Comparison of ENCODE assay signal across 8 cellular contexts in the genomic region with DNA sequence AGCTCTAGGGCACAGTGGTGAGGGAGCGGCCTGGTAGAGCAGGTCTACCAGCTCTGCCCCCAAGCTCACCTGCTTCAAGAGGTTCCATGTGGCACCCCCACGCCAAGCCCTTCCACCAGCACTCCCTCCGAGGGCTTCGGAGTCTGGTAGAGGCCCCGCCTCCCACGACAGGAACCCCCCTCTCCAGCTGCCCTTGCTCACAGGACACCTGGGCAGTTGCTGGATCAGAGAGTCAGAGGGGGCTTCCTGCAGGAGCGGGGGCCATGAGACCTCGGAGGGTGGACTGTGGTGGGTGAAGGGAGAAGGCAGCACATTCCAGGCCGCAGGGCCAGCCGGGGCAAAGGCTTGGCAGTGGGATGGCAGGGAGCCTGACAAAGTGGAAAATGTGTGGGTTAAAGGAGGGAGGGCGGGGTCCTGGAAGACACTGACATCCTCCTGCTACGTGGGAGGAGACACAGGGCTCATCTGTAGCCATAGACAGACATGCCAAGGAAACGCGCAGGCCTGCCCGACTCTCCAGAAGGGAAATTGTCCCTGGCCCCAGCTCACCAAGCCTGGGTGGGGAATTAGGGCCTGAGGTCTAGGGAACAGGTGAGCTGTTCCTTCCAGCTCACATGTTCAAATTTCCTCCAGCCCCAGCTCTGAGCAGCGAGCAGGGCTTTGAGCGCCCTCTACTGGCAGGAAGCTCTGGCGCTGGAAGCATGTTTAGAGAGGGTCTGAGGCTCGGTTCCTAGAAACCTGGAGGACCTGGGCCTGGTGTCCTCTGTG.
A peak's percentile ranks its signal among the peaks of the same experiment; 100 is the strongest.
DNase-seq lines count a peak whose midpoint lies in the region; ATAC-seq, FAIRE-seq and TF ChIP-seq lines count a peak whose summit lies in the region.
"Had no signal": no experiment of that assay in that cellular context is flagged by ENCODE, and none has a peak within 500 bp of the region (broad histone marks: within the 10 kb centered on the region; RNA-seq: fewer than 3 reads in every experiment).

No MANE protein-coding gene starts in this region.

- FAIRE-seq in GM12878 (lab: Jason Lieb, UNC) = peak; percentile 94

- WGBS in GM12878 (ENCODE audit: insufficient coverage, insufficient replicate concordance, low lambda C conversion rate, missing lambda C conversion rate) = 26% methylated on average over 18 of the region's 19 CpGs

- peak; percentile 39 for ATAC-seq in GM12878
- no peak for ATAC-seq in GM18520 (IDR thresholded peaks at IDR 0.05; ENCODE audit: unreplicated experiment)
- ATAC-seq: left colon had no signal

- TF ChIP-seq EP300 in GM12878 (IDR thresholded peaks at IDR 0.05; ENCODE audit: borderline replicate concordance in 1 of 2, control insufficient read depth in 1 of 2, low read depth in 2 of 2, low read length in 2 of 2) = no peak

- no peaks in the 10 kb centered on the region for H3K9me3 ChIP-seq in GM12878 (replicated peaks; ENCODE audit: control insufficient read depth, insufficient read depth, low read length)

- no peaks in the 10 kb centered on the region for H4K20me1 ChIP-seq in GM12878 (ENCODE audit: control insufficient read depth, insufficient read depth)

- DNase-seq in NCI-H1694 treated with DMSO at 0.1 percent for 48 hours (lab: John Stamatoyannopoulos, UW) (peak; percentile 50), T-helper 9 cell (peak; percentile 81), GM12878 (ENCODE audit: low read depth, low spot score) (no peak), iPS DF 19.7 (ENCODE audit: low read depth, low spot score) (peak; percentile 59)
- DNase-seq in stimulated activated CD4-positive, alpha-beta T cell treated with anti-CD3 and anti-CD28 coated beads, Interleukin-12 subunit alpha, Interleukin-12 subunit beta, amount 100 ng/mL, for 48 hours (ENCODE audit: low read depth in 2 of 3, low spot score in 1 of 3) = peak; percentile 62 to 88 (median 76)

- no peak overlapping the region for H3K4me2 ChIP-seq in GM12878 (ENCODE audit: control insufficient read depth, insufficient read depth)

- no peaks in the 10 kb centered on the region for H3K4me1 ChIP-seq in GM12878 (ENCODE audit: control insufficient read depth, insufficient read depth, low read length)

- SMC1A ChIA-PET in GM12878 (lab: Charles Lee; ENCODE audit: uncharacterized antibody, unreplicated experiment) = interaction anchor here (0.5 to 2.2 kb wide), 7 partner anchors 16 to 477 kb away, joined by 3 to 22 read pairs (median 4); no protein-coding TSS in a partner anchor

- no peak overlapping the region for H3K4me3 ChIP-seq in GM12878

- RAD21 ChIA-PET in GM12878 (lab: Charles Lee; ENCODE audit: unreplicated experiment) = interaction anchor here (0.6 to 5.2 kb wide), 11 partner anchors 17 to 478 kb away, joined by 3 to 22 read pairs (median 4); no protein-coding TSS in a partner anchor

- no peaks in the 10 kb centered on the region for H3K36me3 ChIP-seq in GM12878 (ENCODE audit: control insufficient read depth in 2 of 2, insufficient read depth in 2 of 2, low read length in 1 of 2)

- BruUV-seq in GM12878 (replicated peaks; lab: Mats Ljungman, UMichigan) = no TSS peak

- intact Hi-C loops in GM12878 (cut with micrococcal nuclease; ENCODE audit: unreplicated experiment) = loop anchor here (1.0 kb wide), 2 partner anchors 67 to 474 kb away; no protein-coding TSS in a partner anchor

- H3K9ac ChIP-seq in GM12878 (ENCODE audit: control insufficient read depth, insufficient read depth, low read length) = no peak overlapping the region

- in situ Hi-C loops in GM12878 (cut with MboI) = loop anchor here (25.0 kb wide), 1 partner anchor 649 kb away; no protein-coding TSS in a partner anchor

- H2AFZ ChIP-seq in GM12878 (ENCODE audit: control insufficient read depth, low read depth, low read length) = no peak overlapping the region

- no peaks in the 10 kb centered on the region for H3K79me2 ChIP-seq in GM12878 (ENCODE audit: control insufficient read depth, insufficient read depth, low read length)

- CTCF ChIA-PET in GM12878 (lab: Yijun Ruan, JAX) = interaction anchor here (0.6 to 8.3 kb wide), 35 partner anchors 9 to 478 kb away, joined by 3 to 155 read pairs (median 4); a partner anchor contains a TSS

- peak; percentile 93 for TF ChIP-seq RAD21 in GM12878 (IDR thresholded peaks at IDR 0.05; ENCODE audit: insufficient read depth, low read depth, low read length)

- TF ChIP-seq POLR2A in GM12878 (IDR thresholded peaks at IDR 0.05; ENCODE audit: low read depth, low read length) = no peak

- POLR2A ChIA-PET in GM12878 (lab: Charles Lee) = interaction anchor here (0.5 to 0.9 kb wide), 4 partner anchors 110 to 478 kb away, joined by 3 read pairs; no protein-coding TSS in a partner anchor

- no peaks in the 10 kb centered on the region for H3K27me3 ChIP-seq in GM12878 (replicated peaks in 1 of 2; ENCODE audit: control insufficient read depth in 2 of 2, insufficient read depth in 2 of 2, low read length in 1 of 2)

- no peak overlapping the region for H3K27ac ChIP-seq in GM12878 (ENCODE audit: control insufficient read depth, insufficient read depth)

- TF ChIP-seq CTCF in GM12872 (IDR thresholded peaks at IDR 0.05; ENCODE audit: insufficient read depth, low read depth, low read length) (peak; percentile 99), GM12878 (IDR thresholded peaks at IDR 0.05 in 2 of 3, conservative IDR thresholded peaks at IDR 0.05 in 1 of 3; ENCODE audit: control insufficient read depth in 2 of 3, extremely low read depth in 1 of 3, insufficient read depth in 1 of 3, low read depth in 3 of 3, low read length in 3 of 3) (peak; percentile 93 to 99 (median 99))

TF ChIP-seq in GM12878, 131 proteins besides CTCF, POLR2A, EP300 and RAD21 (continues in another document):
- TF ChIP-seq SRF (IDR thresholded peaks at IDR 0.05; ENCODE audit: low read depth in 2 of 2, low read length in 2 of 2) (no peak), BHLHE40 (IDR thresholded peaks at IDR 0.05; ENCODE audit: borderline replicate concordance in 1 of 2, low read depth in 2 of 2, low read length in 1 of 2) (0 out of 4 replicates have a peak, but pooled peaks of 1 of the 2 experiments have one; percentile 7), TCF3 (IDR thresholded peaks at IDR 0.05; ENCODE audit: borderline replicate concordance, insufficient read depth, low read depth, low read length) (no peak), SMC3 (IDR thresholded peaks at IDR 0.05; ENCODE audit: borderline replicate concordance, low read length) (peak; percentile 84), ZNF24 (IDR thresholded peaks at IDR 0.05) (no peak), YY1 (IDR thresholded peaks at IDR 0.05; ENCODE audit: low read depth, low read length) (peak; percentile 47; the same call in 1 of the 2 replicates), SP1 (IDR thresholded peaks at IDR 0.05; ENCODE audit: low read depth, low read length) (peak; percentile 24), KLF5 (IDR thresholded peaks at IDR 0.05; ENCODE audit: partially characterized antibody) (no peak), MTA3 (IDR thresholded peaks at IDR 0.05; ENCODE audit: borderline replicate concordance, low read length) (no peak)
- TF ChIP-seq, protein P1, sequence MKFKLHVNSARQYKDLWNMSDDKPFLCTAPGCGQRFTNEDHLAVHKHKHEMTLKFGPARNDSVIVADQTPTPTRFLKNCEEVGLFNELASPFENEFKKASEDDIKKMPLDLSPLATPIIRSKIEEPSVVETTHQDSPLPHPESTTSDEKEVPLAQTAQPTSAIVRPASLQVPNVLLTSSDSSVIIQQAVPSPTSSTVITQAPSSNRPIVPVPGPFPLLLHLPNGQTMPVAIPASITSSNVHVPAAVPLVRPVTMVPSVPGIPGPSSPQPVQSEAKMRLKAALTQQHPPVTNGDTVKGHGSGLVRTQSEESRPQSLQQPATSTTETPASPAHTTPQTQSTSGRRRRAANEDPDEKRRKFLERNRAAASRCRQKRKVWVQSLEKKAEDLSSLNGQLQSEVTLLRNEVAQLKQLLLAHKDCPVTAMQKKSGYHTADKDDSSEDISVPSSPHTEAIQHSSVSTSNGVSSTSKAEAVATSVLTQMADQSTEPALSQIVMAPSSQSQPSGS (IDR thresholded peaks at IDR 0.05; ENCODE audit: low read length) = no peak
- TF ChIP-seq, protein P2, sequence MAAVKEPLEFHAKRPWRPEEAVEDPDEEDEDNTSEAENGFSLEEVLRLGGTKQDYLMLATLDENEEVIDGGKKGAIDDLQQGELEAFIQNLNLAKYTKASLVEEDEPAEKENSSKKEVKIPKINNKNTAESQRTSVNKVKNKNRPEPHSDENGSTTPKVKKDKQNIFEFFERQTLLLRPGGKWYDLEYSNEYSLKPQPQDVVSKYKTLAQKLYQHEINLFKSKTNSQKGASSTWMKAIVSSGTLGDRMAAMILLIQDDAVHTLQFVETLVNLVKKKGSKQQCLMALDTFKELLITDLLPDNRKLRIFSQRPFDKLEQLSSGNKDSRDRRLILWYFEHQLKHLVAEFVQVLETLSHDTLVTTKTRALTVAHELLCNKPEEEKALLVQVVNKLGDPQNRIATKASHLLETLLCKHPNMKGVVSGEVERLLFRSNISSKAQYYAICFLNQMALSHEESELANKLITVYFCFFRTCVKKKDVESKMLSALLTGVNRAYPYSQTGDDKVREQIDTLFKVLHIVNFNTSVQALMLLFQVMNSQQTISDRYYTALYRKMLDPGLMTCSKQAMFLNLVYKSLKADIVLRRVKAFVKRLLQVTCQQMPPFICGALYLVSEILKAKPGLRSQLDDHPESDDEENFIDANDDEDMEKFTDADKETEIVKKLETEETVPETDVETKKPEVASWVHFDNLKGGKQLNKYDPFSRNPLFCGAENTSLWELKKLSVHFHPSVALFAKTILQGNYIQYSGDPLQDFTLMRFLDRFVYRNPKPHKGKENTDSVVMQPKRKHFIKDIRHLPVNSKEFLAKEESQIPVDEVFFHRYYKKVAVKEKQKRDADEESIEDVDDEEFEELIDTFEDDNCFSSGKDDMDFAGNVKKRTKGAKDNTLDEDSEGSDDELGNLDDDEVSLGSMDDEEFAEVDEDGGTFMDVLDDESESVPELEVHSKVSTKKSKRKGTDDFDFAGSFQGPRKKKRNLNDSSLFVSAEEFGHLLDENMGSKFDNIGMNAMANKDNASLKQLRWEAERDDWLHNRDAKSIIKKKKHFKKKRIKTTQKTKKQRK (IDR thresholded peaks at IDR 0.05; ENCODE audit: low read depth, low read length) = no peak
- TF ChIP-seq, protein P3, sequence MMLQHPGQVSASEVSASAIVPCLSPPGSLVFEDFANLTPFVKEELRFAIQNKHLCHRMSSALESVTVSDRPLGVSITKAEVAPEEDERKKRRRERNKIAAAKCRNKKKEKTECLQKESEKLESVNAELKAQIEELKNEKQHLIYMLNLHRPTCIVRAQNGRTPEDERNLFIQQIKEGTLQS (IDR thresholded peaks at IDR 0.05; ENCODE audit: borderline replicate concordance, extremely low read depth, low read depth, low read length) = no peak
